ENCODE assay signal across 11 cellular contexts in genomic region chr15:78151075-78151474, GRCh38. TPM values are rescaled to one million over a fixed set of nuclear protein-coding genes. Genes with fewer than 3 reads are reported as not detected.
A peak's percentile ranks its signal among the peaks of the same experiment; 100 is the strongest.
DNase-seq lines count a peak whose midpoint lies in the region; ATAC-seq, FAIRE-seq and TF ChIP-seq lines count a peak whose summit lies in the region.
"Not testable (repeated sequence)": the region's sequence is repeated elsewhere in the genome, so short reads cannot be mapped to it uniquely, and the experiment has no call there.
"Had no signal": no experiment of that assay in that cellular context is flagged by ENCODE, and none has a peak within 500 bp of the region (broad histone marks: within the 10 kb centered on the region; RNA-seq: fewer than 3 reads in every experiment).

No MANE protein-coding gene starts in this region.

- H3K4me3 Mint-ChIP-seq in activated CD4-positive, alpha-beta T cell treated with anti-CD3 and anti-CD28 coated beads for 36 hours = peak overlapping the region; percentile 95
- H3K4me3 Mint-ChIP-seq in activated T-helper 17 cell treated with anti-CD3 and anti-CD28 coated beads, Interleukin-2, amount 50 U/mL, for 72 hours = peak overlapping the region; percentile 93
- peak overlapping the region; percentile 86 for H3K4me3 Mint-ChIP-seq in central memory CD8-positive, alpha-beta T cell
- H3K4me3 Mint-ChIP-seq in naive B cell = peak overlapping the region in 7 of 8 donors; percentile 19 to 96 (median 87)
- H3K4me3 Mint-ChIP-seq in stimulated activated effector memory CD8-positive, alpha-beta T cell treated with anti-CD3 and anti-CD28 coated beads, Interleukin-12 subunit alpha, Interleukin-12 subunit beta, amount 100 ng/mL, for 72 hours = peak overlapping the region; percentile 82

- H3K27ac Mint-ChIP-seq in activated CD4-positive, alpha-beta T cell treated with anti-CD3 and anti-CD28 coated beads for 36 hours = peak overlapping the region; percentile 39
- H3K27ac Mint-ChIP-seq in activated T-helper 17 cell treated with anti-CD3 and anti-CD28 coated beads, Interleukin-2, amount 50 U/mL, for 72 hours = peak overlapping the region; percentile 39
- not testable (repeated sequence) for H3K27ac Mint-ChIP-seq in central memory CD8-positive, alpha-beta T cell (ENCODE audit: low read depth); stimulated activated effector memory CD8-positive, alpha-beta T cell treated with anti-CD3 and anti-CD28 coated beads, Interleukin-12 subunit alpha, Interleukin-12 subunit beta, amount 100 ng/mL, for 72 hours
- H3K27ac Mint-ChIP-seq in naive B cell = peak overlapping the region in 2 of 6 donors; percentile 38 to 91

- peak; percentile 79 for FAIRE-seq in GM19239 (lab: Jason Lieb, UNC)

- not testable (repeated sequence) for BruUV-seq in OCI-LY7 (replicated peaks; lab: Mats Ljungman, UMichigan)

- H2AFZ ChIP-seq in ACC112 (ENCODE audit: low read length, unreplicated experiment); OCI-LY7 (ENCODE audit: low read length): not testable (repeated sequence)

- not testable (repeated sequence) for TF ChIP-seq CTCF in OCI-LY7 (conservative IDR thresholded peaks at IDR 0.05; ENCODE audit: low read length)

- peak overlapping the region; percentile 89 for H3K4me2 ChIP-seq in OCI-LY7 (ENCODE audit: low read length)

- H3K36me3 ChIP-seq in ACC112 (ENCODE audit: insufficient read depth, low read length) = not testable (repeated sequence)
- peaks cover 38% of the 10 kb centered on the region for H3K36me3 ChIP-seq in OCI-LY7 (ENCODE audit: insufficient read depth, low read length)

- H3K27ac ChIP-seq in ACC112 (ENCODE audit: low read depth, low read length) = not testable (repeated sequence)
- H3K27ac ChIP-seq in OCI-LY7 (ENCODE audit: low read depth, low read length, poor library complexity, severe bottlenecking) = peak overlapping the region; percentile 34

- not testable (repeated sequence) for H4K20me1 ChIP-seq in OCI-LY7 (ENCODE audit: insufficient read depth, low read length)

- CTCF ChIA-PET in OCI-LY7 (lab: Charles Lee; ENCODE audit: unreplicated experiment) = not testable (repeated sequence)
- CTCF ChIA-PET in activated CD4-positive, alpha-beta T cell treated with anti-CD3 and anti-CD28 coated beads for 36 hours (lab: Charles Lee) = interaction anchor here (1.0 kb wide), 1 partner anchor 83 kb away, joined by 4 read pairs; no protein-coding TSS in a partner anchor

- not testable (repeated sequence) for H3K27me3 Mint-ChIP-seq in activated CD4-positive, alpha-beta T cell treated with anti-CD3 and anti-CD28 coated beads for 36 hours; activated T-helper 17 cell treated with anti-CD3 and anti-CD28 coated beads, Interleukin-2, amount 50 U/mL, for 72 hours; central memory CD8-positive, alpha-beta T cell; naive B cell

- ATAC-seq in activated CD4-positive, alpha-beta T cell treated with anti-CD3 and anti-CD28 coated beads for 36 hours = peak; percentile 12
- not testable (repeated sequence) for ATAC-seq in activated T-helper 17 cell treated with anti-CD3 and anti-CD28 coated beads, Interleukin-2, amount 50 U/mL, for 72 hours (replicated peaks); central memory CD8-positive, alpha-beta T cell (replicated peaks; ENCODE audit: extremely low read depth, poor library complexity, severe bottlenecking); naive B cell (ENCODE audit: low read depth in 2 of 2); stimulated activated effector memory CD8-positive, alpha-beta T cell treated with anti-CD3 and anti-CD28 coated beads, Interleukin-12 subunit alpha, Interleukin-12 subunit beta, amount 100 ng/mL, for 72 hours

- peaks cover 43% of the 10 kb centered on the region for H3K4me1 Mint-ChIP-seq in activated CD4-positive, alpha-beta T cell treated with anti-CD3 and anti-CD28 coated beads for 36 hours
- H3K4me1 Mint-ChIP-seq in activated T-helper 17 cell treated with anti-CD3 and anti-CD28 coated beads, Interleukin-2, amount 50 U/mL, for 72 hours = peaks cover 22% of the 10 kb centered on the region
- peaks cover 39% of the 10 kb centered on the region for H3K4me1 Mint-ChIP-seq in central memory CD8-positive, alpha-beta T cell
- H3K4me1 Mint-ChIP-seq in naive B cell = peaks cover 34 to 46% (median 36%) of the 10 kb centered on the region in 3 donors
- peaks cover 41% of the 10 kb centered on the region for H3K4me1 Mint-ChIP-seq in stimulated activated effector memory CD8-positive, alpha-beta T cell treated with anti-CD3 and anti-CD28 coated beads, Interleukin-12 subunit alpha, Interleukin-12 subunit beta, amount 100 ng/mL, for 72 hours

- H3K4me1 ChIP-seq in ACC112 (ENCODE audit: control insufficient read depth, insufficient read depth, low read length, unreplicated experiment) = peaks cover 44% of the 10 kb centered on the region
- H3K4me1 ChIP-seq in OCI-LY7 (ENCODE audit: insufficient read depth, low read length, poor library complexity, severe bottlenecking) = peaks cover 40% of the 10 kb centered on the region

- intact Hi-C loops in OCI-LY7 (cut with micrococcal nuclease; ENCODE audit: unreplicated experiment); activated CD4-positive, alpha-beta T cell treated with anti-CD3 and anti-CD28 coated beads for 36 hours (cut with DNase I, micrococcal nuclease): not testable (repeated sequence)

- not testable (repeated sequence) for DNase-seq in GM19239 (ENCODE audit: insufficient read length, low spot score); OCI-LY7 (ENCODE audit: low spot score); central memory CD8-positive, alpha-beta T cell (ENCODE audit: low spot score in 2 of 2); naive B cell; stimulated activated effector memory CD8-positive, alpha-beta T cell treated with anti-CD3 and anti-CD28 coated beads, Interleukin-12 subunit alpha, Interleukin-12 subunit beta, amount 100 ng/mL, for 72 hours (ENCODE audit: low spot score in 2 of 2)
- DNase-seq in activated CD4-positive, alpha-beta T cell treated with anti-CD3 and anti-CD28 coated beads for 36 hours = peak; percentile 41

- peaks cover 20% of the 10 kb centered on the region for H3K36me3 Mint-ChIP-seq in activated CD4-positive, alpha-beta T cell treated with anti-CD3 and anti-CD28 coated beads for 36 hours (ENCODE audit: low read depth)
- H3K36me3 Mint-ChIP-seq in activated T-helper 17 cell treated with anti-CD3 and anti-CD28 coated beads, Interleukin-2, amount 50 U/mL, for 72 hours (ENCODE audit: low read depth) = peaks cover 34% of the 10 kb centered on the region
- not testable (repeated sequence) for H3K36me3 Mint-ChIP-seq in central memory CD8-positive, alpha-beta T cell (ENCODE audit: insufficient read depth); naive B cell
- H3K36me3 Mint-ChIP-seq in stimulated activated effector memory CD8-positive, alpha-beta T cell treated with anti-CD3 and anti-CD28 coated beads, Interleukin-12 subunit alpha, Interleukin-12 subunit beta, amount 100 ng/mL, for 72 hours = peaks cover 47% of the 10 kb centered on the region

- peak overlapping the region; percentile 80; the same call in 1 of the 2 replicates for H3K4me3 ChIP-seq in ACC112 (ENCODE audit: low read depth, low read length)
- H3K4me3 ChIP-seq in OCI-LY7 (ENCODE audit: low read depth, low read length, poor library complexity, severe bottlenecking) = peak overlapping the region; percentile 88

- POLR2A ChIA-PET in OCI-LY7 (lab: Charles Lee) = not testable (repeated sequence)
- POLR2A ChIA-PET in activated CD4-positive, alpha-beta T cell treated with anti-CD3 and anti-CD28 coated beads for 36 hours (lab: Charles Lee) = interaction anchor here (1.6 kb wide), 1 partner anchor 16 kb away, joined by 5 read pairs; no protein-coding TSS in a partner anchor

- not testable (repeated sequence) for H3K9me3 Mint-ChIP-seq in activated CD4-positive, alpha-beta T cell treated with anti-CD3 and anti-CD28 coated beads for 36 hours (ENCODE audit: low read depth); activated T-helper 17 cell treated with anti-CD3 and anti-CD28 coated beads, Interleukin-2, amount 50 U/mL, for 72 hours; central memory CD8-positive, alpha-beta T cell; naive B cell; stimulated activated effector memory CD8-positive, alpha-beta T cell treated with anti-CD3 and anti-CD28 coated beads, Interleukin-12 subunit alpha, Interleukin-12 subunit beta, amount 100 ng/mL, for 72 hours

- not testable (repeated sequence) for H3K27me3 ChIP-seq in ACC112 (ENCODE audit: insufficient read depth, low read length)

- H3K9me3 ChIP-seq in OCI-LY7 (ENCODE audit: low read length) = not testable (repeated sequence)

- H3K79me2 ChIP-seq in ACC112 (ENCODE audit: control insufficient read depth, insufficient read depth, low read length, unreplicated experiment) = peaks cover 37% of the 10 kb centered on the region
- H3K79me2 ChIP-seq in OCI-LY7 (ENCODE audit: insufficient read depth, low read depth, low read length) = peaks cover 68% of the 10 kb centered on the region

- H3K9me2 ChIP-seq in OCI-LY7 (ENCODE audit: insufficient read depth, low read length) = not testable (repeated sequence)

RNA-seq across cellular contexts. Expression of gene IDH3A, which starts 1.9 kb away (rescaled TPM):
- 47.0 and 84.6 TPM in 2 replicates for total RNA-seq in OCI-LY7 (2014; rRNA removed; shearing (Covaris generic))
- 128 and 140 TPM in 2 replicates for total RNA-seq in OCI-LY7 (2022)
- total RNA-seq in activated CD4-positive, alpha-beta T cell treated with anti-CD3 and anti-CD28 coated beads for 36 hours = 100 to 1,000 TPM; 129 to 135 TPM
- 100 to 1,000 TPM in 1 of 2 donors, 10 to 100 TPM in 1; 61.9 to 176 TPM for total RNA-seq in activated T-helper 17 cell treated with anti-CD3 and anti-CD28 coated beads, Interleukin-2, amount 50 U/mL, for 72 hours
- 100 to 1,000 TPM in 1 of 6 donors, 10 to 100 TPM in 5; 69.1 to 116 (median 76.7) TPM for polyA plus RNA-seq in naive B cell (ENCODE audit: low read depth in 6 of 6)

RNA-seq across cellular contexts. Expression of gene CIB2, which starts 19.8 kb away (rescaled TPM):
- 2.2 and 5.0 TPM in 2 replicates for total RNA-seq in OCI-LY7 (2014; rRNA removed; shearing (Covaris generic))
- 0.35 and 0.36 TPM in 2 replicates for total RNA-seq in OCI-LY7 (2022)
- total RNA-seq in activated CD4-positive, alpha-beta T cell treated with anti-CD3 and anti-CD28 coated beads for 36 hours = 1 to 10 TPM in 1 of 2 experiments, under 1 TPM in 1; 0.91 to 1.2 TPM
- total RNA-seq in activated T-helper 17 cell treated with anti-CD3 and anti-CD28 coated beads, Interleukin-2, amount 50 U/mL, for 72 hours = 1 to 10 TPM in 1 of 2 donors, under 1 TPM in 1; 0.65 to 1.7 TPM
- 1 to 10 TPM in 2 of 6 donors, under 1 TPM in 3, not detected in 1; 0.57 to 2.6 (median 0.82) TPM for polyA plus RNA-seq in naive B cell (ENCODE audit: low read depth in 6 of 6)

RNA-seq across cellular contexts. Expression of gene SH2D7, which starts 58.7 kb away (rescaled TPM):
- not detected in 2 replicates for total RNA-seq in OCI-LY7 (2014; rRNA removed; shearing (Covaris generic))
- not detected in 2 replicates for total RNA-seq in OCI-LY7 (2022)
- not detected for total RNA-seq in activated CD4-positive, alpha-beta T cell treated with anti-CD3 and anti-CD28 coated beads for 36 hours
- total RNA-seq in activated T-helper 17 cell treated with anti-CD3 and anti-CD28 coated beads, Interleukin-2, amount 50 U/mL, for 72 hours = not detected
- polyA plus RNA-seq in naive B cell (ENCODE audit: low read depth in 6 of 6) = not detected
- total RNA-seq: aorta, dorsolateral prefrontal cortex, pulmonary artery endothelial cell had no signal
